28 cellular contexts compared by ENCODE assay signal in genomic region chr9:37538099-37538498, GRCh38.
"Had no signal": no experiment of that assay in that cellular context is flagged by ENCODE, and none has a peak within 500 bp of the region (broad histone marks: within the 10 kb centered on the region; RNA-seq: fewer than 3 reads in every experiment).

No MANE protein-coding gene starts in this region.

- H3K27ac ChIP-seq: ascending aorta, cardiac muscle cell had no signal

- H3K9me3 ChIP-seq: ascending aorta had no signal

- ATAC-seq: activated CD4-positive, alpha-beta T cell treated with anti-CD3 and anti-CD28 coated beads for 36 hours; activated CD4-positive, CD25-positive, alpha-beta regulatory T cell treated with anti-CD3 and anti-CD28 coated beads, Interleukin-2, amount 50 U/mL, for 24 hours; activated CD8-positive, alpha-beta memory T cell treated with anti-CD3 and anti-CD28 coated beads, Interleukin-2, amount 10 ng/mL, durations not matched to agents 7 days and 5 days; activated CD8-positive, alpha-beta T cell treated with anti-CD3 and anti-CD28 coated beads, Interleukin-2, amount 10 ng/mL, durations not matched to agents 7 days and 5 days; activated naive CD8-positive, alpha-beta T cell treated with anti-CD3 and anti-CD28 coated beads, Interleukin-2, amount 50 U/mL, for 24 hours had no signal

- DNase-seq: activated CD4-positive, alpha-beta memory T cell treated with anti-CD3 and anti-CD28 coated beads, Interleukin-2, amount 10 ng/mL, durations not matched to agents 7 days and 5 days; activated CD4-positive, alpha-beta T cell treated with anti-CD3 and anti-CD28 coated beads for 1 hour; activated CD4-positive, alpha-beta T cell treated with anti-CD3 and anti-CD28 coated beads for 36 hours; activated CD4-positive, alpha-beta T cell treated with anti-CD3 and anti-CD28 coated beads for 48 hours; activated CD4-positive, alpha-beta T cell treated with anti-CD3 and anti-CD28 coated beads, Interleukin-2, amount 10 ng/mL, durations not matched to agents 7 days and 5 days; activated CD4-positive, alpha-beta T cell treated with anti-CD3 and anti-CD28 coated beads, Interleukin-2, amount 50 U/mL, for 48 hours; activated CD4-positive, CD25-positive, alpha-beta regulatory T cell; activated CD8-positive, alpha-beta memory T cell treated with anti-CD3 and anti-CD28 coated beads for 24 hours; activated CD8-positive, alpha-beta memory T cell treated with anti-CD3 and anti-CD28 coated beads, Interleukin-2, amount 10 ng/mL, durations not matched to agents 7 days and 5 days; activated CD8-positive, alpha-beta memory T cell treated with anti-CD3 and anti-CD28 coated beads, Interleukin-2, amount 50 U/mL, for 48 hours; activated CD8-positive, alpha-beta T cell treated with anti-CD3 and anti-CD28 coated beads, Interleukin-2, amount 10 ng/mL, durations not matched to agents 7 days and 5 days; activated effector memory CD4-positive, alpha-beta T cell treated with Interleukin-2 at 50 U/mL for 16 hours; activated gamma-delta T cell; activated naive CD4-positive, alpha-beta T cell treated with anti-CD3 and anti-CD28 coated beads, Interleukin-2, amount 10 ng/mL, durations not matched to agents 7 days and 5 days; activated naive CD4-positive, alpha-beta T cell treated with Interleukin-2 at 50 U/mL for 16 hours; activated naive CD8-positive, alpha-beta T cell treated with anti-CD3 and anti-CD28 coated beads, Interleukin-2, amount 10 ng/mL, durations not matched to agents 7 days and 5 days; activated naive CD8-positive, alpha-beta T cell treated with anti-CD3 and anti-CD28 coated beads, Interleukin-2, amount 50 U/mL, for 24 hours; activated T-cell treated with anti-CD3 and anti-CD28 coated beads, Interleukin-2, amount 50 U/mL, for 24 hours; activated T-cell treated with anti-CD3 and anti-CD28 coated beads, Interleukin-2, amount 50 U/mL, for 48 hours; amygdala; anterior cingulate cortex; caudate nucleus; T-helper 1 cell; T-helper 2 cell; T-helper 9 cell had no signal

- H3K27me3 ChIP-seq: ascending aorta, cardiac muscle cell had no signal

- H3K4me1 ChIP-seq: ascending aorta had no signal

- H3K4me3 ChIP-seq: ascending aorta, cardiac muscle cell had no signal
